In genomic region chr19:34556500-34556899, GRCh38 we compare ENCODE assay signal across 9 cellular contexts.
DNase-seq lines count a peak whose midpoint lies in the region; ATAC-seq and TF ChIP-seq lines count a peak whose summit lies in the region.
"Had no signal": no experiment of that assay in that cellular context is flagged by ENCODE, and none has a peak within 500 bp of the region (broad histone marks: within the 10 kb centered on the region; RNA-seq: fewer than 3 reads in every experiment).

No MANE protein-coding gene starts in this region.

- H3K9me3 Mint-ChIP-seq in progenitor cell of endocrine pancreas (ENCODE audit: low read depth): no peaks in the 10 kb centered on the region
- H3K9me3 Mint-ChIP-seq: activated B cell treated with CpG ODN at 0.5 μM for 24 hours had no signal

- peak; percentile 10 to 59 for DNase-seq in NCI-H524 (lab: John Stamatoyannopoulos, UW)
- DNase-seq in NCI-H524 treated with DMSO at 0.1 percent for 48 hours (lab: John Stamatoyannopoulos, UW): no peak
- DNase-seq in NCI-H2029 (lab: John Stamatoyannopoulos, UW): peak; percentile 62
- DNase-seq in dorsolateral prefrontal cortex: peak in 1 of 10 donors; percentile 43
- no peak for DNase-seq in progenitor cell of endocrine pancreas (ENCODE audit: low spot score, unreplicated experiment)
- no peak for DNase-seq in amniotic stem cell (lab: John Stamatoyannopoulos, UW)
- DNase-seq in thyroid gland: no peak
- DNase-seq: activated B cell treated with CpG ODN at 0.5 μM for 24 hours had no signal

- H3K27ac ChIP-seq in dorsolateral prefrontal cortex (no peak overlapping the region), thyroid gland (no peak overlapping the region)

- peaks cover 16% of the 10 kb centered on the region for H3K27me3 Mint-ChIP-seq in progenitor cell of endocrine pancreas

- H3K9me3 ChIP-seq in thyroid gland: no peaks in the 10 kb centered on the region

- H3K4me3 ChIP-seq in dorsolateral prefrontal cortex (no peak overlapping the region), thyroid gland (replicated peaks in 1 of 3) (no peak overlapping the region)

- TF ChIP-seq CTCF in dorsolateral prefrontal cortex (IDR thresholded peaks at IDR 0.05 in 54 of 56, conservative IDR thresholded peaks at IDR 0.05 in 2 of 56; ENCODE audit: low read depth in 1 of 56, partially characterized antibody in 56 of 56) (peak in 45 of 56 donors; percentile 17 to 67 (median 42)), progenitor cell of endocrine pancreas (IDR thresholded peaks at IDR 0.05; ENCODE audit: unreplicated experiment) (peak; percentile 59), thyroid gland (IDR thresholded peaks at IDR 0.05) (peak in 1 of 6 experiments; percentile 14)

- H3K27ac Mint-ChIP-seq in progenitor cell of endocrine pancreas: no peak overlapping the region
- H3K27ac Mint-ChIP-seq: activated B cell treated with CpG ODN at 0.5 μM for 24 hours had no signal

- H3K4me1 Mint-ChIP-seq in progenitor cell of endocrine pancreas (ENCODE audit: low read depth): peaks cover 3% of the 10 kb centered on the region
- H3K4me1 Mint-ChIP-seq: activated B cell treated with CpG ODN at 0.5 μM for 24 hours had no signal

- intact Hi-C loops in dorsolateral prefrontal cortex (cut with DNase I) (loop anchor here in 1 of 2 donors (10.0 kb wide), 1 partner anchor 158 kb away; no protein-coding TSS in a partner anchor), thyroid gland (cut with DNase I) (no loop called here)

- peaks cover 0 to 9% (median 0%) of the 10 kb centered on the region in 45 donors for H3K27me3 ChIP-seq in dorsolateral prefrontal cortex
- no peaks in the 10 kb centered on the region for H3K27me3 ChIP-seq in thyroid gland

- H3K4me3 Mint-ChIP-seq in progenitor cell of endocrine pancreas (ENCODE audit: low read depth): no peak overlapping the region
- H3K4me3 Mint-ChIP-seq: activated B cell treated with CpG ODN at 0.5 μM for 24 hours had no signal

- no peaks in the 10 kb centered on the region for H3K4me1 ChIP-seq in thyroid gland

- no peak for ATAC-seq in GM19463 (IDR thresholded peaks at IDR 0.05; ENCODE audit: unreplicated experiment)

- TF ChIP-seq POLR2A in thyroid gland (IDR thresholded peaks at IDR 0.05): no peak

- no peaks in the 10 kb centered on the region for H3K36me3 ChIP-seq in thyroid gland

- H3K36me3 Mint-ChIP-seq in progenitor cell of endocrine pancreas (ENCODE audit: insufficient read depth): no peaks in the 10 kb centered on the region

- 0% methylated on average over 3 of the region's 3 CpGs for WGBS in thyroid gland, 2 donors

Comparison
In these comparisons a context has a peak if more than half of its experiments do, and no peak if none do; other contexts are left out.
1. DNase-seq: peak in NCI-H524 (2 of 2) and NCI-H2029 (single experiment); none in NCI-H524 treated with DMSO at 0.1 percent for 48 hours (single experiment), progenitor cell of endocrine pancreas (single experiment), amniotic stem cell (single experiment) and thyroid gland (0 of 2).